In genomic region chr7:155377837-155378579, GRCh38 we compare ENCODE assay signal across 10 cellular contexts.
DNase-seq lines count a peak whose midpoint lies in the region; ATAC-seq, FAIRE-seq and TF ChIP-seq lines count a peak whose summit lies in the region.
"Had no signal": no experiment of that assay in that cellular context is flagged by ENCODE, and none has a peak within 500 bp of the region (broad histone marks: within the 10 kb centered on the region; RNA-seq: fewer than 3 reads in every experiment).

No MANE protein-coding gene starts in this region.

- POLR2A ChIA-PET in activated CD8-positive, alpha-beta T cell treated with anti-CD3 and anti-CD28 coated beads, Interleukin-2, amount 10 ng/mL, durations not matched to agents 7 days and 5 days (lab: Charles Lee) = no interaction called here

- H3K4me3 Mint-ChIP-seq in activated CD8-positive, alpha-beta T cell treated with anti-CD3 and anti-CD28 coated beads, Interleukin-2, amount 10 ng/mL, durations not matched to agents 7 days and 5 days = no peak overlapping the region
- H3K4me3 Mint-ChIP-seq: activated naive CD4-positive, alpha-beta T cell treated with anti-CD3 and anti-CD28 coated beads for 36 hours had no signal

- peaks cover 5% of the 10 kb centered on the region for H3K36me3 Mint-ChIP-seq in activated CD8-positive, alpha-beta T cell treated with anti-CD3 and anti-CD28 coated beads, Interleukin-2, amount 10 ng/mL, durations not matched to agents 7 days and 5 days (ENCODE audit: low read depth)

- CTCF ChIA-PET in activated CD8-positive, alpha-beta T cell treated with anti-CD3 and anti-CD28 coated beads, Interleukin-2, amount 10 ng/mL, durations not matched to agents 7 days and 5 days (lab: Charles Lee) = interaction anchor here (2.1 kb wide), 1 partner anchor 155 kb away, joined by 5 read pairs; no protein-coding TSS in a partner anchor

- peaks cover 100% of the 10 kb centered on the region for H3K27me3 ChIP-seq in WERI-Rb-1 (ENCODE audit: insufficient read depth, low read depth, severe bottlenecking)
- peaks cover 80 to 100% (median 100%) of the 10 kb centered on the region in 9 donors for H3K27me3 ChIP-seq in heart left ventricle

- DNase-seq in D341Med (ENCODE audit: low spot score) (peak; percentile 55), WERI-Rb-1 (peak; percentile 58), heart left ventricle (peak in 1 of 5 donors; percentile 39), retina (peak; percentile 77), nucleus accumbens (lab: John Stamatoyannopoulos, UW) (no peak), HTR-8/SVneo (ENCODE audit: insufficient read length, low spot score) (no peak)
- DNase-seq in activated CD8-positive, alpha-beta T cell treated with anti-CD3 and anti-CD28 coated beads, Interleukin-2, amount 10 ng/mL, durations not matched to agents 7 days and 5 days = no peak
- DNase-seq: activated naive CD4-positive, alpha-beta T cell treated with anti-CD3 and anti-CD28 coated beads for 36 hours; NCI-H1436 treated with DMSO at 0.1 percent for 48 hours had no signal

- ATAC-seq in heart left ventricle (peak in 2 of 4 donors; percentile 40 to 56), GM18861 (IDR thresholded peaks at IDR 0.05; ENCODE audit: unreplicated experiment) (no peak)
- no peak for ATAC-seq in activated CD8-positive, alpha-beta T cell treated with anti-CD3 and anti-CD28 coated beads, Interleukin-2, amount 10 ng/mL, durations not matched to agents 7 days and 5 days

- WGBS in heart left ventricle, 4 donors = 1 to 4% (median 2%) methylated on average over 17 to 45 of the region's 45 CpGs

- H3K4me1 ChIP-seq in heart left ventricle = peaks cover 0 to 67% (median 47%) of the 10 kb centered on the region in 12 donors

- no peak for TF ChIP-seq POLR2A in heart left ventricle (IDR thresholded peaks at IDR 0.05)

- TF ChIP-seq CTCF in WERI-Rb-1 (IDR thresholded peaks at IDR 0.05; ENCODE audit: low read depth, low read length) = no peak
- no peak for TF ChIP-seq CTCF in heart left ventricle (IDR thresholded peaks at IDR 0.05)

- intact Hi-C loops in heart left ventricle (cut with DNase I) = loop anchor here in 1 of 10 donors (10.0 kb wide), 1 partner anchor 77 kb away; the partner anchor contains the start of gene EN2

- no peaks in the 10 kb centered on the region for H3K9me3 Mint-ChIP-seq in activated CD8-positive, alpha-beta T cell treated with anti-CD3 and anti-CD28 coated beads, Interleukin-2, amount 10 ng/mL, durations not matched to agents 7 days and 5 days (ENCODE audit: insufficient read depth)
- H3K9me3 Mint-ChIP-seq: activated naive CD4-positive, alpha-beta T cell treated with anti-CD3 and anti-CD28 coated beads for 36 hours had no signal

- H3K4me3 ChIP-seq in WERI-Rb-1 (ENCODE audit: low read depth, low read length) = no peak overlapping the region
- H3K4me3 ChIP-seq in heart left ventricle = peak overlapping the region in 9 of 12 donors; percentile 2 to 38 (median 26)

- H3K9me3 ChIP-seq in WERI-Rb-1 (ENCODE audit: severe bottlenecking) (no peaks in the 10 kb centered on the region), heart left ventricle (no peaks in the 10 kb centered on the region)

- H3K27me3 Mint-ChIP-seq in activated CD8-positive, alpha-beta T cell treated with anti-CD3 and anti-CD28 coated beads, Interleukin-2, amount 10 ng/mL, durations not matched to agents 7 days and 5 days (ENCODE audit: low read depth) = peaks cover 87% of the 10 kb centered on the region

- peaks cover 46% of the 10 kb centered on the region for H3K4me1 Mint-ChIP-seq in activated CD8-positive, alpha-beta T cell treated with anti-CD3 and anti-CD28 coated beads, Interleukin-2, amount 10 ng/mL, durations not matched to agents 7 days and 5 days (ENCODE audit: low read depth)

- H3K36me3 ChIP-seq in WERI-Rb-1 (no peaks in the 10 kb centered on the region), heart left ventricle (no peaks in the 10 kb centered on the region)

- H3K27ac ChIP-seq in WERI-Rb-1 = no peak overlapping the region
- H3K27ac ChIP-seq in heart left ventricle = no peak overlapping the region

- H3K27ac Mint-ChIP-seq in activated CD8-positive, alpha-beta T cell treated with anti-CD3 and anti-CD28 coated beads, Interleukin-2, amount 10 ng/mL, durations not matched to agents 7 days and 5 days = no peak overlapping the region
- H3K27ac Mint-ChIP-seq: activated naive CD4-positive, alpha-beta T cell treated with anti-CD3 and anti-CD28 coated beads for 36 hours had no signal

- no peak for FAIRE-seq in HTR-8/SVneo (lab: Jason Lieb, UNC)

Comparison
In these comparisons a context has a peak if more than half of its experiments do, and no peak if none do; other contexts are left out.
1. DNase-seq: peak in D341Med (single experiment), WERI-Rb-1 (single experiment) and retina (single experiment); none in nucleus accumbens (0 of 56), HTR-8/SVneo (single experiment) and activated CD8-positive, alpha-beta T cell treated with anti-CD3 and anti-CD28 coated beads, Interleukin-2, amount 10 ng/mL, durations not matched to agents 7 days and 5 days (single experiment).